Comparison of ENCODE assay signal across 19 cellular contexts in genomic region chr1:5944848-5945167, GRCh38. TPM values are rescaled to one million over a fixed set of nuclear protein-coding genes. Genes with fewer than 3 reads are reported as not detected.
DNase-seq lines count a peak whose midpoint lies in the region; ATAC-seq and TF ChIP-seq lines count a peak whose summit lies in the region.
"Had no signal": no experiment of that assay in that cellular context is flagged by ENCODE, and none has a peak within 500 bp of the region (broad histone marks: within the 10 kb centered on the region; RNA-seq: fewer than 3 reads in every experiment).

No MANE protein-coding gene starts in this region.

- H3K36me3 ChIP-seq in prostate gland: no peaks in the 10 kb centered on the region
- H3K36me3 ChIP-seq: BE2C, HAP-1 had no signal

- no peak overlapping the region for H3K14ac ChIP-seq in H9 (ENCODE audit: insufficient read depth, low read length)

- H2BK120ac ChIP-seq in H9 (ENCODE audit: low read depth, low read length, poor library complexity, severe bottlenecking): no peak overlapping the region

- TF ChIP-seq CTCF in H9 (conservative IDR thresholded peaks at IDR 0.05): no peak
- TF ChIP-seq CTCF in prostate gland (IDR thresholded peaks at IDR 0.05): no peak

- H3K4me3 ChIP-seq in prostate gland: no peak overlapping the region
- H3K4me3 ChIP-seq: GM12878, HAP-1 had no signal

- no peak overlapping the region for H4K91ac ChIP-seq in H9 (ENCODE audit: insufficient read length, low read depth, low read length)

- H3K18ac ChIP-seq in H9 (ENCODE audit: insufficient read length, low read depth, low read length): no peak overlapping the region

- no peak overlapping the region for H2BK5ac ChIP-seq in H9 (ENCODE audit: insufficient read length, low read length)

- H3K23ac ChIP-seq in H9 (ENCODE audit: insufficient read length, low read depth, low read length): no peak overlapping the region

- H3K4ac ChIP-seq in H9 (ENCODE audit: low read depth, low read length): no peak overlapping the region

- H2AFZ ChIP-seq in H9 (ENCODE audit: low read length): no peak overlapping the region

- H3K27ac Mint-ChIP-seq in activated CD8-positive, alpha-beta memory T cell treated with anti-CD3 and anti-CD28 coated beads, Interleukin-2, amount 10 ng/mL, durations not matched to agents 7 days and 5 days: no peak overlapping the region
- H3K27ac Mint-ChIP-seq in H9: no peak overlapping the region; a peak in 1 of 7 replicates
- H3K27ac Mint-ChIP-seq: CD4-positive, CD25-positive, alpha-beta regulatory T cell had no signal

- H3K4me3 Mint-ChIP-seq in activated CD8-positive, alpha-beta memory T cell treated with anti-CD3 and anti-CD28 coated beads, Interleukin-2, amount 10 ng/mL, durations not matched to agents 7 days and 5 days: no peak overlapping the region
- no peak overlapping the region for H3K4me3 Mint-ChIP-seq in H9
- H3K4me3 Mint-ChIP-seq: CD4-positive, CD25-positive, alpha-beta regulatory T cell; CD8-positive, alpha-beta memory T cell had no signal

- H4K8ac ChIP-seq in H9 (replicated peaks; ENCODE audit: insufficient read length, low read depth, low read length): no peak overlapping the region

- H3K56ac ChIP-seq in H9 (ENCODE audit: insufficient read length, low read depth, low read length): no peak overlapping the region

- H3K27me3 ChIP-seq in H9 (ENCODE audit: insufficient read depth, low read length): no peaks in the 10 kb centered on the region
- no peaks in the 10 kb centered on the region for H3K27me3 ChIP-seq in prostate gland (replicated peaks; ENCODE audit: insufficient read depth)
- H3K27me3 ChIP-seq: BE2C had no signal

- no peak overlapping the region for H2BK20ac ChIP-seq in H9 (ENCODE audit: low read depth, low read length, poor library complexity, severe bottlenecking)

- peak; percentile 11 for DNase-seq in activated CD8-positive, alpha-beta memory T cell treated with anti-CD3 and anti-CD28 coated beads, Interleukin-2, amount 10 ng/mL, durations not matched to agents 7 days and 5 days
- no peak for DNase-seq in activated CD8-positive, alpha-beta memory T cell treated with anti-CD3 and anti-CD28 coated beads for 24 hours
- peak; percentile 17 for DNase-seq in H9
- DNase-seq in mesenteric fat pad (ENCODE audit: low spot score): peak; percentile 71
- DNase-seq in ureter (ENCODE audit: low spot score): peak; percentile 37
- DNase-seq in prostate gland (ENCODE audit: low spot score): no peak
- DNase-seq: 8988T; BE2C; C1 segment of cervical spinal cord; CD4-positive, CD25-positive, alpha-beta regulatory T cell; CD8-positive, alpha-beta memory T cell; COR-L47; DMS 273 treated with DMSO at 0.1 percent for 48 hours; DMS53; DND-41; EL had no signal

- H3K36me3 Mint-ChIP-seq in activated CD8-positive, alpha-beta memory T cell treated with anti-CD3 and anti-CD28 coated beads, Interleukin-2, amount 10 ng/mL, durations not matched to agents 7 days and 5 days: peaks cover 5% of the 10 kb centered on the region
- H3K36me3 Mint-ChIP-seq in H9 (ENCODE audit: insufficient read depth in 1 of 3, low read depth in 3 of 3): peaks cover 4 to 24% (median 22%) of the 10 kb centered on the region in 3 experiments; a peak in 6 of 7 replicates

- no peaks in the 10 kb centered on the region for H3K4me1 Mint-ChIP-seq in activated CD8-positive, alpha-beta memory T cell treated with anti-CD3 and anti-CD28 coated beads, Interleukin-2, amount 10 ng/mL, durations not matched to agents 7 days and 5 days
- H3K4me1 Mint-ChIP-seq in H9: peaks cover 1 to 3% of the 10 kb centered on the region in 2 experiments; a peak in 2 of 4 replicates
- H3K4me1 Mint-ChIP-seq: CD4-positive, CD25-positive, alpha-beta regulatory T cell; CD8-positive, alpha-beta memory T cell had no signal

- H3K9me3 ChIP-seq in H9 (ENCODE audit: control insufficient read depth, low read depth, low read length): no peaks in the 10 kb centered on the region
- H3K9me3 ChIP-seq in prostate gland: no peaks in the 10 kb centered on the region
- H3K9me3 ChIP-seq: BE2C, HAP-1 had no signal

- H3K23me2 ChIP-seq in H9 (ENCODE audit: insufficient read length, low read depth, low read length, poor library complexity, severe bottlenecking): no peaks in the 10 kb centered on the region

- no peak for TF ChIP-seq POLR2A in prostate gland (IDR thresholded peaks at IDR 0.05)

- H3K4me1 ChIP-seq in H9 (ENCODE audit: insufficient read depth, low read length) (no peaks in the 10 kb centered on the region), prostate gland (replicated peaks) (no peaks in the 10 kb centered on the region)
- H3K4me1 ChIP-seq: BE2C, HAP-1 had no signal

- H3K27me3 Mint-ChIP-seq in activated CD8-positive, alpha-beta memory T cell treated with anti-CD3 and anti-CD28 coated beads, Interleukin-2, amount 10 ng/mL, durations not matched to agents 7 days and 5 days: no peaks in the 10 kb centered on the region
- H3K27me3 Mint-ChIP-seq in H9 (ENCODE audit: low read depth): no peaks in the 10 kb centered on the region
- H3K27me3 Mint-ChIP-seq: CD4-positive, CD25-positive, alpha-beta regulatory T cell; CD8-positive, alpha-beta memory T cell had no signal

- H2AK5ac ChIP-seq in H9 (ENCODE audit: insufficient read length, low read length): no peak overlapping the region

- H4K20me1 ChIP-seq in H9 (ENCODE audit: control insufficient read depth, insufficient read depth, insufficient read length): no peaks in the 10 kb centered on the region

- no peak overlapping the region for H3T11ph ChIP-seq in H9 (ENCODE audit: low read length)

- no peaks in the 10 kb centered on the region for H3K79me1 ChIP-seq in H9 (ENCODE audit: insufficient read depth, low read depth, low read length, poor library complexity, severe bottlenecking)

- H3K9ac ChIP-seq in H9 (ENCODE audit: extremely low read depth, insufficient read length, low read length): no peak overlapping the region

- no CpG with 5 or more reads among the region's 12 CpGs for WGBS in H9 (ENCODE audit: extremely low coverage, insufficient read length, low lambda C conversion rate)
- WGBS in prostate gland: 96% methylated on average over 12 of the region's 12 CpGs

- H2BK15ac ChIP-seq in H9 (ENCODE audit: low read depth, low read length): no peak overlapping the region

- intact Hi-C loops in prostate gland (cut with DNase I): no loop called here

- H3K4me2 ChIP-seq in H9 (ENCODE audit: insufficient read depth, insufficient read length, low read length): no peak overlapping the region

- H2BK12ac ChIP-seq in H9 (ENCODE audit: insufficient read length, low read depth, low read length): no peak overlapping the region

- CTCF ChIA-PET in activated CD8-positive, alpha-beta memory T cell treated with anti-CD3 and anti-CD28 coated beads, Interleukin-2, amount 10 ng/mL, durations not matched to agents 7 days and 5 days (lab: Charles Lee): no interaction called here

- H3K9me3 Mint-ChIP-seq in activated CD8-positive, alpha-beta memory T cell treated with anti-CD3 and anti-CD28 coated beads, Interleukin-2, amount 10 ng/mL, durations not matched to agents 7 days and 5 days (ENCODE audit: low read depth): no peaks in the 10 kb centered on the region
- no peaks in the 10 kb centered on the region for H3K9me3 Mint-ChIP-seq in H9
- H3K9me3 Mint-ChIP-seq: CD4-positive, CD25-positive, alpha-beta regulatory T cell; CD8-positive, alpha-beta memory T cell had no signal

- no peak for ATAC-seq in activated CD8-positive, alpha-beta memory T cell treated with anti-CD3 and anti-CD28 coated beads, Interleukin-2, amount 10 ng/mL, durations not matched to agents 7 days and 5 days
- ATAC-seq in HG02571 (IDR thresholded peaks at IDR 0.05; ENCODE audit: unreplicated experiment): no peak
- ATAC-seq: GM12878 had no signal

- H3K27ac ChIP-seq in H9 (ENCODE audit: insufficient read length, low read depth, low read length) (no peak overlapping the region), prostate gland (no peak overlapping the region)

- no peaks in the 10 kb centered on the region for H3K79me2 ChIP-seq in H9 (ENCODE audit: insufficient read depth, low read length)

- H4K5ac ChIP-seq in H9 (ENCODE audit: insufficient read length, low read depth, low read length): no peak overlapping the region

RNA-seq across cellular contexts. Expression of gene NPHP4, which starts 47.4 kb away (rescaled TPM):
- 10 to 100 TPM; 15.4 to 20.3 TPM for total RNA-seq in activated CD8-positive, alpha-beta memory T cell treated with anti-CD3 and anti-CD28 coated beads, Interleukin-2, amount 10 ng/mL, durations not matched to agents 7 days and 5 days
- 14.3 and 17.6 TPM in 2 replicates for total RNA-seq in H9 (2021)
- total RNA-seq in mesenteric fat pad: 37.6 TPM
- total RNA-seq in ureter: 15.3 TPM
- 10 to 100 TPM; 11.4 to 32.2 TPM for total RNA-seq in prostate gland

Comparison
In these comparisons a context has a peak if more than half of its experiments do, and no peak if none do; other contexts are left out.
1. DNase-seq: peak in activated CD8-positive, alpha-beta memory T cell treated with anti-CD3 and anti-CD28 coated beads, Interleukin-2, amount 10 ng/mL, durations not matched to agents 7 days and 5 days (single experiment), H9 (single experiment), mesenteric fat pad (single experiment) and ureter (single experiment); none in activated CD8-positive, alpha-beta memory T cell treated with anti-CD3 and anti-CD28 coated beads for 24 hours (single experiment) and prostate gland (single experiment).